22 cellular contexts compared by ENCODE assay signal in the genomic region with DNA sequence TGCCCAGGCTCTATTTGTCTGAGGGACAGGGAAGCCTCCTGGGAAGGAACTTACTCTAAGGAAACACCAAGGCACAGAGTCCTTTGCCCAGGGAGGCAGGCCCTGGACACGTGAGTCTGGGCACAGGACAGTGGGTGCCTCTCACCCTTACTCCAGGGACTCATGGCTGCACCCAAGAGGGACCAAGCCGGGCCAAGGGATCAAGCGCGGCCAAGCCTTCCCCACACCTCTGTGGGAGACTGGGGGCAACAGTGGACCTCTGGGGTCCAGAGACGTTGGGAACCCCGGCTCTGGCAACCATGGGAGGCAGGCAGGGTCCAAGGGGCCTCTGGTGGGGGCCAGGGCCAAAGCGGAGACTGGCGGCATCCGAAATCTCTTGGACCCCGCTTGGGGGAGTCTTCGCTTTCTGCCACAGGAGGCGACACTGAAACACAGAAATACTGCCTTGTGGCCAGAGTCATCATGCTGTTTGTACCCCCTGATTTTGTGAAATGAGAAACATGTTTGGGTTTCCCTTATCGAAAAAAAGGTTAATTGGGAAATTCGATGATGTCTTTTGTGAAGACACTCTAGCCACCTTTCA. TPM values are rescaled to one million over a fixed set of nuclear protein-coding genes. Genes with fewer than 3 reads are reported as not detected.
DNase-seq lines count a peak whose midpoint lies in the region; ATAC-seq and TF ChIP-seq lines count a peak whose summit lies in the region.
"Had no signal": no experiment of that assay in that cellular context is flagged by ENCODE, and none has a peak within 500 bp of the region (broad histone marks: within the 10 kb centered on the region; RNA-seq: fewer than 3 reads in every experiment).

No MANE protein-coding gene starts in this region.

- H3K4me1 ChIP-seq in upper lobe of right lung = no peaks in the 10 kb centered on the region
- H3K4me1 ChIP-seq: BLaER1 treated with 17β-estradiol and CSF1 and Interleukin-3, amounts not matched to agents 10 nM and 100 nM had no signal

- H3K36me3 Mint-ChIP-seq in activated CD8-positive, alpha-beta T cell treated with anti-CD3 and anti-CD28 coated beads, Interleukin-2, amount 10 ng/mL, durations not matched to agents 7 days and 5 days (ENCODE audit: low read depth) = no peaks in the 10 kb centered on the region
- H3K36me3 Mint-ChIP-seq in activated CD8-positive, alpha-beta T cell treated with anti-CD3 and anti-CD28 coated beads for 36 hours (ENCODE audit: low read depth) = no peaks in the 10 kb centered on the region
- H3K36me3 Mint-ChIP-seq: CD4-positive, alpha-beta memory T cell had no signal

- no peak overlapping the region for H3K27ac Mint-ChIP-seq in activated CD8-positive, alpha-beta T cell treated with anti-CD3 and anti-CD28 coated beads, Interleukin-2, amount 10 ng/mL, durations not matched to agents 7 days and 5 days
- H3K27ac Mint-ChIP-seq in activated CD8-positive, alpha-beta T cell treated with anti-CD3 and anti-CD28 coated beads for 36 hours = no peak overlapping the region
- H3K27ac Mint-ChIP-seq: CD4-positive, alpha-beta memory T cell had no signal

- no peak for ATAC-seq in activated CD8-positive, alpha-beta T cell treated with anti-CD3 and anti-CD28 coated beads, Interleukin-2, amount 10 ng/mL, durations not matched to agents 7 days and 5 days
- ATAC-seq in activated CD8-positive, alpha-beta T cell treated with anti-CD3 and anti-CD28 coated beads for 36 hours = no peak
- ATAC-seq in upper lobe of right lung = no peak

- POLR2A ChIA-PET in activated CD8-positive, alpha-beta T cell treated with anti-CD3 and anti-CD28 coated beads, Interleukin-2, amount 10 ng/mL, durations not matched to agents 7 days and 5 days (lab: Charles Lee) = no interaction called here
- POLR2A ChIA-PET in activated CD8-positive, alpha-beta T cell treated with anti-CD3 and anti-CD28 coated beads for 36 hours (lab: Charles Lee) = no interaction called here

- H3K4me1 Mint-ChIP-seq in activated CD8-positive, alpha-beta T cell treated with anti-CD3 and anti-CD28 coated beads, Interleukin-2, amount 10 ng/mL, durations not matched to agents 7 days and 5 days (ENCODE audit: low read depth) = peaks cover 2% of the 10 kb centered on the region
- H3K4me1 Mint-ChIP-seq in activated CD8-positive, alpha-beta T cell treated with anti-CD3 and anti-CD28 coated beads for 36 hours (ENCODE audit: low read depth) = peaks cover 9% of the 10 kb centered on the region

- no peak for TF ChIP-seq CTCF in activated CD8-positive, alpha-beta T cell treated with anti-CD3 and anti-CD28 coated beads for 36 hours (IDR thresholded peaks at IDR 0.05)
- no peak for TF ChIP-seq CTCF in upper lobe of right lung (IDR thresholded peaks at IDR 0.05)

- H3K9me3 ChIP-seq in upper lobe of right lung = no peaks in the 10 kb centered on the region
- H3K9me3 ChIP-seq: BLaER1 treated with 17β-estradiol and CSF1 and Interleukin-3, amounts not matched to agents 10 nM and 100 nM; SK-N-SH had no signal

- CTCF ChIA-PET in activated CD8-positive, alpha-beta T cell treated with anti-CD3 and anti-CD28 coated beads, Interleukin-2, amount 10 ng/mL, durations not matched to agents 7 days and 5 days (lab: Charles Lee) = no interaction called here
- CTCF ChIA-PET in activated CD8-positive, alpha-beta T cell treated with anti-CD3 and anti-CD28 coated beads for 36 hours (lab: Charles Lee) = no interaction called here

- H3K27ac ChIP-seq in upper lobe of right lung = no peak overlapping the region
- H3K27ac ChIP-seq: BLaER1 treated with 17β-estradiol and CSF1 and Interleukin-3, amounts not matched to agents 10 nM and 100 nM; KMS-11; PC-9 had no signal

- no peak overlapping the region for H3K4me3 Mint-ChIP-seq in activated CD8-positive, alpha-beta T cell treated with anti-CD3 and anti-CD28 coated beads, Interleukin-2, amount 10 ng/mL, durations not matched to agents 7 days and 5 days
- H3K4me3 Mint-ChIP-seq in activated CD8-positive, alpha-beta T cell treated with anti-CD3 and anti-CD28 coated beads for 36 hours = no peak overlapping the region
- H3K4me3 Mint-ChIP-seq: CD4-positive, alpha-beta memory T cell had no signal

- DNase-seq in activated CD8-positive, alpha-beta T cell treated with anti-CD3 and anti-CD28 coated beads, Interleukin-2, amount 10 ng/mL, durations not matched to agents 7 days and 5 days = peak; percentile 16
- no peak for DNase-seq in activated CD8-positive, alpha-beta T cell treated with anti-CD3 and anti-CD28 coated beads for 36 hours
- DNase-seq in H7 (peak; percentile 72), iPS-NIHi11 (ENCODE audit: low spot score) (peak; percentile 31), upper lobe of right lung (peak; percentile 48), H4 (ENCODE audit: low spot score) (no peak), HK-2 (ENCODE audit: unreplicated experiment) (no peak), RPMI8226 (no peak)
- DNase-seq: 8988T; CD4-positive, alpha-beta memory T cell; HCEC 1CT; IMR-90; NCI-H1105; NCI-H2029 treated with DMSO at 0.1 percent for 48 hours; NCI-H226; NCI-H510A treated with DMSO at 0.1 percent for 48 hours; NCI-H748 treated with DMSO at 0.1 percent for 48 hours; PC-9; SIG-M5; SK-N-SH had no signal

- H3K27me3 ChIP-seq in H7 (ENCODE audit: control insufficient read depth, insufficient read depth, low read length) = no peaks in the 10 kb centered on the region
- peaks cover 14% of the 10 kb centered on the region for H3K27me3 ChIP-seq in upper lobe of right lung
- H3K27me3 ChIP-seq: BLaER1 treated with 17β-estradiol and CSF1 and Interleukin-3, amounts not matched to agents 10 nM and 100 nM had no signal

- H3K27me3 Mint-ChIP-seq in activated CD8-positive, alpha-beta T cell treated with anti-CD3 and anti-CD28 coated beads, Interleukin-2, amount 10 ng/mL, durations not matched to agents 7 days and 5 days (ENCODE audit: low read depth) = no peaks in the 10 kb centered on the region
- H3K27me3 Mint-ChIP-seq in activated CD8-positive, alpha-beta T cell treated with anti-CD3 and anti-CD28 coated beads for 36 hours = peaks cover 3% of the 10 kb centered on the region

- no peak overlapping the region for H3K4me3 ChIP-seq in H7 (ENCODE audit: insufficient read depth, low read depth, low read length)
- no peak overlapping the region for H3K4me3 ChIP-seq in upper lobe of right lung
- H3K4me3 ChIP-seq: BLaER1 treated with 17β-estradiol and CSF1 and Interleukin-3, amounts not matched to agents 10 nM and 100 nM; PC-9 had no signal

- H3K9me3 Mint-ChIP-seq in activated CD8-positive, alpha-beta T cell treated with anti-CD3 and anti-CD28 coated beads, Interleukin-2, amount 10 ng/mL, durations not matched to agents 7 days and 5 days (ENCODE audit: insufficient read depth) = no peaks in the 10 kb centered on the region
- no peaks in the 10 kb centered on the region for H3K9me3 Mint-ChIP-seq in activated CD8-positive, alpha-beta T cell treated with anti-CD3 and anti-CD28 coated beads for 36 hours
- H3K9me3 Mint-ChIP-seq: CD4-positive, alpha-beta memory T cell had no signal

- intact Hi-C loops in activated CD8-positive, alpha-beta T cell treated with anti-CD3 and anti-CD28 coated beads for 36 hours (cut with micrococcal nuclease) = loop anchor here (10.0 kb wide), 1 partner anchor 91 kb away; no protein-coding TSS in a partner anchor
- intact Hi-C loops in upper lobe of right lung (cut with DNase I) = no loop called here

- H3K36me3 ChIP-seq in H7 (replicated peaks; ENCODE audit: control insufficient read depth, insufficient read depth, low read length) (no peaks in the 10 kb centered on the region), upper lobe of right lung (no peaks in the 10 kb centered on the region)
- H3K36me3 ChIP-seq: BLaER1 treated with 17β-estradiol and CSF1 and Interleukin-3, amounts not matched to agents 10 nM and 100 nM had no signal

RNA-seq across cellular contexts. Expression of gene BCL11B, which starts 51.7 kb away (rescaled TPM):
- 10 to 100 TPM; 68.6 to 70.6 TPM for total RNA-seq in activated CD8-positive, alpha-beta T cell treated with anti-CD3 and anti-CD28 coated beads, Interleukin-2, amount 10 ng/mL, durations not matched to agents 7 days and 5 days
- total RNA-seq in activated CD8-positive, alpha-beta T cell treated with anti-CD3 and anti-CD28 coated beads for 36 hours = 10 to 100 TPM; 48.5 to 53.0 TPM
- total RNA-seq in H7 (2014; rRNA removed; shearing (Covaris generic)) = 5.7 and 6.1 TPM in 2 replicates
- total RNA-seq in upper lobe of right lung = 2.4 TPM
- 0.90 and 1.4 TPM in 2 replicates for total RNA-seq in H4 (2014; rRNA removed; shearing (Covaris generic))
- total RNA-seq: PC-9 had no signal

Comparison
In these comparisons a context has a peak if more than half of its experiments do, and no peak if none do; other contexts are left out.
1. DNase-seq: peak in activated CD8-positive, alpha-beta T cell treated with anti-CD3 and anti-CD28 coated beads, Interleukin-2, amount 10 ng/mL, durations not matched to agents 7 days and 5 days (single experiment), H7 (single experiment), iPS-NIHi11 (single experiment) and upper lobe of right lung (single experiment); none in activated CD8-positive, alpha-beta T cell treated with anti-CD3 and anti-CD28 coated beads for 36 hours (single experiment), H4 (single experiment), HK-2 (single experiment) and RPMI8226 (single experiment).